1 cellular context compared by ENCODE assay signal in the genomic region with DNA sequence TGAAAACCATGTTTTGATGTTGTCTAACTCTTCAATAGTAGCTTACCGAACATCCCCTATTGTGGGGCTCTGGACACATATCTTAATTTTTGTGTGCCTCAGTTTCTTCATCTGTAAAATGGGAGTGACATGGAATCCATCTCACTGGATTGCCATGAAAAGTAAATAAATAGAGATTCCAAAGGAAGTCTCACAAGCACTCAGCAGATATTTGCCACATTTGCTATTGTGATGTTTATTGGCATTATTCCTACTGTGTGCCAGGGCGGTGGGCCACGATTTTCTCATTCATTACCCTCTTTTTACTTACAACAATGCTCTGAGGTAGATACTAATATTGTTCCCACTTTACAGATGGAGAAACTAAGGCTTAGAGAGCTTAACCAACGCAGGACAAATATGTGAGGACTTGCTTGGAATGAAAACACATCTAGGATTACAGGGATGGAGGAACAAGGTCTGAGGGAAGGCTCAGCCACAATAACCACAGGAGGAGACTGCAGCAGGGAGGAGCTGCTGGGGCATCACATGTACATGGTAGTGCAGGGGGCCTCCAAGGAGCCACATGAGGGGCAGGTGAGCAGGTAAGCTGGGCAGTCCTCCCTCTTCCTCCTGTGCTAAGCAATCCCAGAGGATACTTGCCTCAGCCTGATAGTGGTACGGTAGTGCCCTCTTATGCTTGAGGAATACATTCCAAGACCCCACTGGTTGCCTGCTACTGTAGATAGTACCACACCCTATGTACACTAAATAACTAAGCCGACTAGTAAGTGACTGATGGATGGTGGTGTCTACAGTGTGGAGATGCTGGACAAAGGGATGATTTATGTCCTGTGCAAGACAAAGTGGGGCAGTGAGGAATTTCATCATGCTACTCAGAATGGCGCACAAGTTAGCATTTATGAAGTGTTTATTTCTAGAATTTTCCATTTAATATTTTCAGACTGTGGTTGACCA.
A peak's percentile ranks its signal among the peaks of the same experiment; 100 is the strongest.
TF ChIP-seq lines count a peak whose summit lies in the region.

No MANE protein-coding gene starts in this region.

TF ChIP-seq in K562, 482 proteins besides CTCF, POLR2A, EP300 and RAD21 (continued from another document and continues in another):
- TF ChIP-seq, protein P1, sequence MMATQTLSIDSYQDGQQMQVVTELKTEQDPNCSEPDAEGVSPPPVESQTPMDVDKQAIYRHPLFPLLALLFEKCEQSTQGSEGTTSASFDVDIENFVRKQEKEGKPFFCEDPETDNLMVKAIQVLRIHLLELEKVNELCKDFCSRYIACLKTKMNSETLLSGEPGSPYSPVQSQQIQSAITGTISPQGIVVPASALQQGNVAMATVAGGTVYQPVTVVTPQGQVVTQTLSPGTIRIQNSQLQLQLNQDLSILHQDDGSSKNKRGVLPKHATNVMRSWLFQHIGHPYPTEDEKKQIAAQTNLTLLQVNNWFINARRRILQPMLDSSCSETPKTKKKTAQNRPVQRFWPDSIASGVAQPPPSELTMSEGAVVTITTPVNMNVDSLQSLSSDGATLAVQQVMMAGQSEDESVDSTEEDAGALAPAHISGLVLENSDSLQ (IDR thresholded peaks at IDR 0.05) = peak; percentile 93
- no peak for TF ChIP-seq GATA2 (CRISPR knock-in tag; IDR thresholded peaks at IDR 0.05)
- no peak for TF ChIP-seq RAD51 (IDR thresholded peaks at IDR 0.05; ENCODE audit: borderline replicate concordance, low read depth)
- TF ChIP-seq FOSL1 (tag; conservative IDR thresholded peaks at IDR 0.05) = no peak
- peak; percentile 50 for TF ChIP-seq TCF3 (CRISPR knock-in tag; IDR thresholded peaks at IDR 0.05)
- TF ChIP-seq, protein P2, sequence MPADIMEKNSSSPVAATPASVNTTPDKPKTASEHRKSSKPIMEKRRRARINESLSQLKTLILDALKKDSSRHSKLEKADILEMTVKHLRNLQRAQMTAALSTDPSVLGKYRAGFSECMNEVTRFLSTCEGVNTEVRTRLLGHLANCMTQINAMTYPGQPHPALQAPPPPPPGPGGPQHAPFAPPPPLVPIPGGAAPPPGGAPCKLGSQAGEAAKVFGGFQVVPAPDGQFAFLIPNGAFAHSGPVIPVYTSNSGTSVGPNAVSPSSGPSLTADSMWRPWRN (IDR thresholded peaks at IDR 0.05; ENCODE audit: low read depth) = no peak
- no peak for TF ChIP-seq ZNF780A (CRISPR knock-in tag; IDR thresholded peaks at IDR 0.05)
- peak; percentile 80 for TF ChIP-seq BCOR (IDR thresholded peaks at IDR 0.05)
- peak in 1 of 2 experiments; percentile 53; a peak in 2 of 4 replicates for TF ChIP-seq RCOR1 (IDR thresholded peaks at IDR 0.05; ENCODE audit: borderline replicate concordance in 1 of 2, low read depth in 2 of 2, low read length in 2 of 2)
- no peak for TF ChIP-seq PHTF2 (CRISPR knock-in tag; IDR thresholded peaks at IDR 0.05)
- no peak for TF ChIP-seq PTRF (tag; IDR thresholded peaks at IDR 0.05)
- TF ChIP-seq, protein P3, sequence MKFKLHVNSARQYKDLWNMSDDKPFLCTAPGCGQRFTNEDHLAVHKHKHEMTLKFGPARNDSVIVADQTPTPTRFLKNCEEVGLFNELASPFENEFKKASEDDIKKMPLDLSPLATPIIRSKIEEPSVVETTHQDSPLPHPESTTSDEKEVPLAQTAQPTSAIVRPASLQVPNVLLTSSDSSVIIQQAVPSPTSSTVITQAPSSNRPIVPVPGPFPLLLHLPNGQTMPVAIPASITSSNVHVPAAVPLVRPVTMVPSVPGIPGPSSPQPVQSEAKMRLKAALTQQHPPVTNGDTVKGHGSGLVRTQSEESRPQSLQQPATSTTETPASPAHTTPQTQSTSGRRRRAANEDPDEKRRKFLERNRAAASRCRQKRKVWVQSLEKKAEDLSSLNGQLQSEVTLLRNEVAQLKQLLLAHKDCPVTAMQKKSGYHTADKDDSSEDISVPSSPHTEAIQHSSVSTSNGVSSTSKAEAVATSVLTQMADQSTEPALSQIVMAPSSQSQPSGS (CRISPR knock-in tag; IDR thresholded peaks at IDR 0.05) = no peak
- TF ChIP-seq, protein P4, sequence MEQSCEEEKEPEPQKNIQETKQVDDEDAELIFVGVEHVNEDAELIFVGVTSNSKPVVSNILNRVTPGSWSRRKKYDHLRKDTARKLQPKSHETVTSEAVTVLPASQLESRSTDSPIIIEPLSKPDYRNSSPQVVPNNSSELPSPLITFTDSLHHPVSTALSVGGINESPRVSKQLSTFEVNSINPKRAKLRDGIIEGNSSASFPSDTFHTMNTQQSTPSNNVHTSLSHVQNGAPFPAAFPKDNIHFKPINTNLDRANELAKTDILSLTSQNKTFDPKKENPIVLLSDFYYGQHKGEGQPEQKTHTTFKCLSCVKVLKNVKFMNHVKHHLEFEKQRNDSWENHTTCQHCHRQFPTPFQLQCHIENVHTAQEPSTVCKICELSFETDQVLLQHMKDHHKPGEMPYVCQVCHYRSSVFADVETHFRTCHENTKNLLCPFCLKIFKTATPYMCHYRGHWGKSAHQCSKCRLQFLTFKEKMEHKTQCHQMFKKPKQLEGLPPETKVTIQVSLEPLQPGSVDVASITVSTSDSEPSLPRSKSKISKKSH (CRISPR knock-in tag; IDR thresholded peaks at IDR 0.05) = no peak
- TF ChIP-seq ZNF124 (CRISPR knock-in tag; IDR thresholded peaks at IDR 0.05) = no peak
- TF ChIP-seq TCF7L2 (IDR thresholded peaks at IDR 0.05; ENCODE audit: low read depth, low read length) = no peak
- TF ChIP-seq, protein P5, sequence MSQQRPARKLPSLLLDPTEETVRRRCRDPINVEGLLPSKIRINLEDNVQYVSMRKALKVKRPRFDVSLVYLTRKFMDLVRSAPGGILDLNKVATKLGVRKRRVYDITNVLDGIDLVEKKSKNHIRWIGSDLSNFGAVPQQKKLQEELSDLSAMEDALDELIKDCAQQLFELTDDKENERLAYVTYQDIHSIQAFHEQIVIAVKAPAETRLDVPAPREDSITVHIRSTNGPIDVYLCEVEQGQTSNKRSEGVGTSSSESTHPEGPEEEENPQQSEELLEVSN (IDR thresholded peaks at IDR 0.05; ENCODE audit: borderline replicate concordance in 1 of 2, extremely low read depth in 1 of 2, insufficient read depth in 1 of 2, insufficient read length in 1 of 2, low read depth in 1 of 2, low read length in 1 of 2, poor library complexity in 1 of 2, severe bottlenecking in 1 of 2) = no peak
- TF ChIP-seq, protein P6, sequence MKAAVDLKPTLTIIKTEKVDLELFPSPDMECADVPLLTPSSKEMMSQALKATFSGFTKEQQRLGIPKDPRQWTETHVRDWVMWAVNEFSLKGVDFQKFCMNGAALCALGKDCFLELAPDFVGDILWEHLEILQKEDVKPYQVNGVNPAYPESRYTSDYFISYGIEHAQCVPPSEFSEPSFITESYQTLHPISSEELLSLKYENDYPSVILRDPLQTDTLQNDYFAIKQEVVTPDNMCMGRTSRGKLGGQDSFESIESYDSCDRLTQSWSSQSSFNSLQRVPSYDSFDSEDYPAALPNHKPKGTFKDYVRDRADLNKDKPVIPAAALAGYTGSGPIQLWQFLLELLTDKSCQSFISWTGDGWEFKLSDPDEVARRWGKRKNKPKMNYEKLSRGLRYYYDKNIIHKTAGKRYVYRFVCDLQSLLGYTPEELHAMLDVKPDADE (conservative IDR thresholded peaks at IDR 0.05; ENCODE audit: control insufficient read depth, low read depth, low read length) = no peak
- peak; percentile 97 for TF ChIP-seq RBM25 (IDR thresholded peaks at IDR 0.05; ENCODE audit: low read depth, low read length, severe bottlenecking)
- TF ChIP-seq SMARCE1 (IDR thresholded peaks at IDR 0.05) = no peak
- TF ChIP-seq CBFA2T3 (IDR thresholded peaks at IDR 0.05) = peak; percentile 31; the same call in 1 of the 2 replicates
- TF ChIP-seq, protein P7, sequence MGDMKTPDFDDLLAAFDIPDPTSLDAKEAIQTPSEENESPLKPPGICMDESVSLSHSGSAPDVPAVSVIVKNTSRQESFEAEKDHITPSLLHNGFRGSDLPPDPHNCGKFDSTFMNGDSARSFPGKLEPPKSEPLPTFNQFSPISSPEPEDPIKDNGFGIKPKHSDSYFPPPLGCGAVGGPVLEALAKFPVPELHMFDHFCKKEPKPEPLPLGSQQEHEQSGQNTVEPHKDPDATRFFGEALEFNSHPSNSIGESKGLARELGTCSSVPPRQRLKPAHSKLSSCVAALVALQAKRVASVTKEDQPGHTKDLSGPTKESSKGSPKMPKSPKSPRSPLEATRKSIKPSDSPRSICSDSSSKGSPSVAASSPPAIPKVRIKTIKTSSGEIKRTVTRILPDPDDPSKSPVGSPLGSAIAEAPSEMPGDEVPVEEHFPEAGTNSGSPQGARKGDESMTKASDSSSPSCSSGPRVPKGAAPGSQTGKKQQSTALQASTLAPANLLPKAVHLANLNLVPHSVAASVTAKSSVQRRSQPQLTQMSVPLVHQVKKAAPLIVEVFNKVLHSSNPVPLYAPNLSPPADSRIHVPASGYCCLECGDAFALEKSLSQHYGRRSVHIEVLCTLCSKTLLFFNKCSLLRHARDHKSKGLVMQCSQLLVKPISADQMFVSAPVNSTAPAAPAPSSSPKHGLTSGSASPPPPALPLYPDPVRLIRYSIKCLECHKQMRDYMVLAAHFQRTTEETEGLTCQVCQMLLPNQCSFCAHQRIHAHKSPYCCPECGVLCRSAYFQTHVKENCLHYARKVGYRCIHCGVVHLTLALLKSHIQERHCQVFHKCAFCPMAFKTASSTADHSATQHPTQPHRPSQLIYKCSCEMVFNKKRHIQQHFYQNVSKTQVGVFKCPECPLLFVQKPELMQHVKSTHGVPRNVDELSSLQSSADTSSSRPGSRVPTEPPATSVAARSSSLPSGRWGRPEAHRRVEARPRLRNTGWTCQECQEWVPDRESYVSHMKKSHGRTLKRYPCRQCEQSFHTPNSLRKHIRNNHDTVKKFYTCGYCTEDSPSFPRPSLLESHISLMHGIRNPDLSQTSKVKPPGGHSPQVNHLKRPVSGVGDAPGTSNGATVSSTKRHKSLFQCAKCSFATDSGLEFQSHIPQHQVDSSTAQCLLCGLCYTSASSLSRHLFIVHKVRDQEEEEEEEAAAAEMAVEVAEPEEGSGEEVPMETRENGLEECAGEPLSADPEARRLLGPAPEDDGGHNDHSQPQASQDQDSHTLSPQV (IDR thresholded peaks at IDR 0.05) = peak; percentile 39; the same call in 1 of the 2 replicates
- no peak for TF ChIP-seq XRCC3 (IDR thresholded peaks at IDR 0.05)
- TF ChIP-seq ZNF644 (tag; IDR thresholded peaks at IDR 0.05; ENCODE audit: low read depth) = no peak
- TF ChIP-seq PHF8 (IDR thresholded peaks at IDR 0.05; ENCODE audit: borderline replicate concordance, low read length) = no peak
- TF ChIP-seq, protein P8, sequence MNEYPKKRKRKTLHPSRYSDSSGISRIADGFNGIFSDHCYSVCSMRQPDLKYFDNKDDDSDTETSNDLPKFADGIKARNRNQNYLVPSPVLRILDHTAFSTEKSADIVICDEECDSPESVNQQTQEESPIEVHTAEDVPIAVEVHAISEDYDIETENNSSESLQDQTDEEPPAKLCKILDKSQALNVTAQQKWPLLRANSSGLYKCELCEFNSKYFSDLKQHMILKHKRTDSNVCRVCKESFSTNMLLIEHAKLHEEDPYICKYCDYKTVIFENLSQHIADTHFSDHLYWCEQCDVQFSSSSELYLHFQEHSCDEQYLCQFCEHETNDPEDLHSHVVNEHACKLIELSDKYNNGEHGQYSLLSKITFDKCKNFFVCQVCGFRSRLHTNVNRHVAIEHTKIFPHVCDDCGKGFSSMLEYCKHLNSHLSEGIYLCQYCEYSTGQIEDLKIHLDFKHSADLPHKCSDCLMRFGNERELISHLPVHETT (CRISPR knock-in tag; conservative IDR thresholded peaks at IDR 0.05 in 1 of 2, IDR thresholded peaks at IDR 0.05 in 1 of 2) = no peak
- no peak for TF ChIP-seq L3MBTL2 (IDR thresholded peaks at IDR 0.05)
- no peak for TF ChIP-seq ZKSCAN1 (IDR thresholded peaks at IDR 0.05; ENCODE audit: low read depth, low read length)
- peak; percentile 53 for TF ChIP-seq SOX6 (IDR thresholded peaks at IDR 0.05)
- no peak for TF ChIP-seq OTX1 (CRISPR knock-in tag; IDR thresholded peaks at IDR 0.05)
- no peak for TF ChIP-seq EWSR1 (IDR thresholded peaks at IDR 0.05; ENCODE audit: borderline replicate concordance, low read depth, partially characterized antibody)
- TF ChIP-seq NCOA2 (IDR thresholded peaks at IDR 0.05; ENCODE audit: partially characterized antibody in 2 of 2) = no peak
- TF ChIP-seq ILF3 (IDR thresholded peaks at IDR 0.05; ENCODE audit: borderline replicate concordance) = no peak
- no peak for TF ChIP-seq ERF (CRISPR knock-in tag; IDR thresholded peaks at IDR 0.05)
- TF ChIP-seq ZNF165 (CRISPR knock-in tag; IDR thresholded peaks at IDR 0.05; ENCODE audit: borderline replicate concordance) = no peak
- TF ChIP-seq SMAD4 (CRISPR knock-in tag; conservative IDR thresholded peaks at IDR 0.05) = no peak
- TF ChIP-seq, protein P9, sequence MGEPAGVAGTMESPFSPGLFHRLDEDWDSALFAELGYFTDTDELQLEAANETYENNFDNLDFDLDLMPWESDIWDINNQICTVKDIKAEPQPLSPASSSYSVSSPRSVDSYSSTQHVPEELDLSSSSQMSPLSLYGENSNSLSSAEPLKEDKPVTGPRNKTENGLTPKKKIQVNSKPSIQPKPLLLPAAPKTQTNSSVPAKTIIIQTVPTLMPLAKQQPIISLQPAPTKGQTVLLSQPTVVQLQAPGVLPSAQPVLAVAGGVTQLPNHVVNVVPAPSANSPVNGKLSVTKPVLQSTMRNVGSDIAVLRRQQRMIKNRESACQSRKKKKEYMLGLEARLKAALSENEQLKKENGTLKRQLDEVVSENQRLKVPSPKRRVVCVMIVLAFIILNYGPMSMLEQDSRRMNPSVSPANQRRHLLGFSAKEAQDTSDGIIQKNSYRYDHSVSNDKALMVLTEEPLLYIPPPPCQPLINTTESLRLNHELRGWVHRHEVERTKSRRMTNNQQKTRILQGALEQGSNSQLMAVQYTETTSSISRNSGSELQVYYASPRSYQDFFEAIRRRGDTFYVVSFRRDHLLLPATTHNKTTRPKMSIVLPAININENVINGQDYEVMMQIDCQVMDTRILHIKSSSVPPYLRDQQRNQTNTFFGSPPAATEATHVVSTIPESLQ (CRISPR knock-in tag; IDR thresholded peaks at IDR 0.05) = no peak
- peak; percentile 24; the same call in 1 of the 2 replicates for TF ChIP-seq TEAD4 (IDR thresholded peaks at IDR 0.05; ENCODE audit: low read length)
- TF ChIP-seq TEAD4 (CRISPR knock-in tag; IDR thresholded peaks at IDR 0.05; ENCODE audit: borderline replicate concordance) = no peak
- TF ChIP-seq ETV6 (IDR thresholded peaks at IDR 0.05; ENCODE audit: borderline replicate concordance in 1 of 2, low read depth in 2 of 2, low read length in 1 of 2) = no peak
- TF ChIP-seq ETV6 (CRISPR knock-in tag; IDR thresholded peaks at IDR 0.05; ENCODE audit: borderline replicate concordance) = no peak
- TF ChIP-seq MXI1 (IDR thresholded peaks at IDR 0.05; ENCODE audit: low read depth, low read length) = no peak
- no peak for TF ChIP-seq ZBTB17 (CRISPR knock-in tag; IDR thresholded peaks at IDR 0.05)
